Comparison of ENCODE assay signal across 8 cellular contexts in genomic region chrX:129982300-129983246, GRCh38. TPM values are rescaled to one million over a fixed set of nuclear protein-coding genes. Genes with fewer than 3 reads are reported as not detected.
DNase-seq lines count a peak whose midpoint lies in the region; ATAC-seq, FAIRE-seq and TF ChIP-seq lines count a peak whose summit lies in the region.

BCORL1 (plus strand) TSS chrX:129982635; CDS start chrX:130005232, 22,597 bp downstream.

- no peaks in the 10 kb centered on the region for H4K20me1 ChIP-seq in endothelial cell of umbilical vein (replicated peaks; ENCODE audit: control insufficient read depth, extremely low read depth, insufficient read depth, low read length)

- ATAC-seq in GM21515 (IDR thresholded peaks at IDR 0.05; ENCODE audit: unreplicated experiment) = peak; percentile 95

- H3K27me3 ChIP-seq in HUES48 (ENCODE audit: control insufficient read depth, insufficient read depth, low read length) (peaks cover 73% of the 10 kb centered on the region), endothelial cell of umbilical vein (ENCODE audit: control insufficient read depth in 2 of 2, insufficient read depth in 2 of 2, low read length in 2 of 2) (no peaks in the 10 kb centered on the region)

- H3K9me1 ChIP-seq in endothelial cell of umbilical vein (replicated peaks; ENCODE audit: control insufficient read depth, extremely low read depth, insufficient read depth, low read length) = no peaks in the 10 kb centered on the region

- no peak within 1 kb of the TSS for H3K9ac ChIP-seq in HUES48 (ENCODE audit: low read depth, low read length)
- H3K9ac ChIP-seq in endothelial cell of umbilical vein (replicated peaks; ENCODE audit: extremely low read depth, insufficient read depth, low read length) = peak within 1 kb of the TSS; percentile 9

- peak; percentile 86 for DNase-seq in DMS 273 treated with DMSO at 0.1 percent for 48 hours (lab: John Stamatoyannopoulos, UW)
- peak; percentile 91 for DNase-seq in NOMO-1 treated with dmso at 0.1 percent for 144 hours (lab: John Stamatoyannopoulos, UW; ENCODE audit: unreplicated experiment)
- DNase-seq in activated CD8-positive, alpha-beta memory T cell treated with anti-CD3 and anti-CD28 coated beads, Interleukin-2, amount 50 U/mL, for 24 hours (ENCODE audit: extremely low read depth) = peak; percentile 60
- peak; percentile 92 for DNase-seq in endothelial cell of umbilical vein (ENCODE audit: low read depth, low spot score)
- peak; percentile 76 to 84 for DNase-seq in mesothelial cell of epicardium (ENCODE audit: low spot score in 2 of 2, unreplicated experiment in 2 of 2)
- DNase-seq in stimulated activated CD8-positive, alpha-beta memory T cell treated with anti-CD3 and anti-CD28 coated beads, Interleukin-2, amount 100 ng/mL, for 1 hour (ENCODE audit: low read depth in 2 of 2) = peak; percentile 64 to 75

- no peaks in the 10 kb centered on the region for H3K27me3 Mint-ChIP-seq in mesothelial cell of epicardium (ENCODE audit: low read depth)

- TSS peak; percentile 52 for BruUV-seq in endothelial cell of umbilical vein (replicated peaks; lab: Mats Ljungman, UMichigan)

- no peak within 1 kb of the TSS for H3K4me3 Mint-ChIP-seq in mesothelial cell of epicardium

- H3K79me2 ChIP-seq in endothelial cell of umbilical vein (ENCODE audit: control insufficient read depth, insufficient read depth, low read length) = no peaks in the 10 kb centered on the region

- H3K4me2 ChIP-seq in endothelial cell of umbilical vein (ENCODE audit: insufficient read depth, low read length) = peak within 1 kb of the TSS; percentile 78

- H3K9me3 Mint-ChIP-seq in mesothelial cell of epicardium = peaks cover 10% of the 10 kb centered on the region

- H3K27ac Mint-ChIP-seq in mesothelial cell of epicardium = peak within 1 kb of the TSS; percentile 81

- FAIRE-seq in endothelial cell of umbilical vein (lab: Jason Lieb, UNC) = peak; percentile 98

- dilution Hi-C loops in endothelial cell of umbilical vein (cut with MboI; ENCODE audit: extremely low pct_ligation_motif_present, low sequenced_read_pairs) = no loop called here

- POLR2A ChIA-PET in endothelial cell of umbilical vein (lab: Charles Lee) = interaction anchor here (0.6 to 0.7 kb wide), 2 partner anchors 103 to 136 kb away, joined by 3 to 6 read pairs; no protein-coding TSS in a partner anchor

- H3K4me3 ChIP-seq in HUES48 (ENCODE audit: low read depth, low read length) (peak within 1 kb of the TSS; percentile 64), endothelial cell of umbilical vein (replicated peaks in 1 of 3; ENCODE audit: insufficient read depth in 1 of 3, low read depth in 1 of 3, low read length in 3 of 3) (peak within 1 kb of the TSS; percentile 44 to 51 (median 50))

- CTCF ChIA-PET in endothelial cell of umbilical vein (lab: Charles Lee) = interaction anchor here (0.9 to 1.0 kb wide), 2 partner anchors 9 to 42 kb away, joined by 3 read pairs; no protein-coding TSS in a partner anchor

- peak within 1 kb of the TSS; percentile 86 for H2AFZ ChIP-seq in endothelial cell of umbilical vein (ENCODE audit: low read depth, low read length)

- peak; percentile 62 for TF ChIP-seq POLR2A in endothelial cell of umbilical vein (IDR thresholded peaks at IDR 0.05; ENCODE audit: low read depth, low read length)

- no peaks in the 10 kb centered on the region for H3K9me3 ChIP-seq in HUES48 (ENCODE audit: control insufficient read depth, insufficient read depth, low read length)
- H3K9me3 ChIP-seq in endothelial cell of umbilical vein (replicated peaks; ENCODE audit: control insufficient read depth, insufficient read depth, low read length) = no peaks in the 10 kb centered on the region

- H3K4me1 ChIP-seq in HUES48 (ENCODE audit: control insufficient read depth, insufficient read depth, low read length) (peaks cover 5% of the 10 kb centered on the region), endothelial cell of umbilical vein (ENCODE audit: control insufficient read depth, extremely low read depth, insufficient read depth, low read length) (peaks cover 11% of the 10 kb centered on the region)

- H3K4me1 Mint-ChIP-seq in mesothelial cell of epicardium = peaks cover 11% of the 10 kb centered on the region

- H3K27ac ChIP-seq in HUES48 (ENCODE audit: low read depth, low read length) (no peak within 1 kb of the TSS), endothelial cell of umbilical vein (ENCODE audit: insufficient read depth, low read depth, low read length) (no peak within 1 kb of the TSS)

- TF ChIP-seq CTCF in endothelial cell of umbilical vein (IDR thresholded peaks at IDR 0.05; ENCODE audit: extremely low read depth in 1 of 2, insufficient read depth in 1 of 2, low read depth in 1 of 2, low read length in 2 of 2) (no peak), mesothelial cell of epicardium (IDR thresholded peaks at IDR 0.05; ENCODE audit: unreplicated experiment) (no peak)

- H3K36me3 Mint-ChIP-seq in mesothelial cell of epicardium = peaks cover 2% of the 10 kb centered on the region

- intact Hi-C loops in endothelial cell of umbilical vein (cut with micrococcal nuclease) = loop anchor here (1.0 to 5.0 kb wide), 2 partner anchors 50 to 80 kb away; no protein-coding TSS in a partner anchor

- H3K36me3 ChIP-seq in HUES48 (ENCODE audit: control insufficient read depth, insufficient read depth, low read length) = no peaks in the 10 kb centered on the region
- no peaks in the 10 kb centered on the region for H3K36me3 ChIP-seq in endothelial cell of umbilical vein (ENCODE audit: control insufficient read depth in 2 of 2, extremely low read depth in 1 of 2, insufficient read depth in 2 of 2, low read length in 2 of 2)

TF ChIP-seq in endothelial cell of umbilical vein, 7 proteins besides CTCF, POLR2A, EP300 and RAD21:
- TF ChIP-seq EZH2 (IDR thresholded peaks at IDR 0.05; ENCODE audit: borderline replicate concordance, low read depth, low read length, severe bottlenecking) (no peak), FOS (IDR thresholded peaks at IDR 0.05; ENCODE audit: borderline replicate concordance, insufficient read depth, low read length) (no peak)

RNA-seq across cellular contexts. Expression of gene BCORL1, which starts in this region (rescaled TPM):
- total RNA-seq in endothelial cell of umbilical vein (13.1 and 16.7 TPM in 2 replicates), mesothelial cell of epicardium (27.7 to 28.9 TPM (median 28.0 TPM) in 3 replicates)
- 1.8 TPM in 2 replicates for polyA plus RNA-seq in endothelial cell of umbilical vein
- 1.9 TPM in 2 replicates for polyA plus RNA-seq in endothelial cell of umbilical vein (2011; cell fraction: cytosol; rRNA removed)
- polyA plus RNA-seq in endothelial cell of umbilical vein (2011; cell fraction: nucleus; rRNA removed) = 4.4 and 4.6 TPM in 2 replicates
- 7.5 and 8.2 TPM in 2 replicates for polyA plus RNA-seq in endothelial cell of umbilical vein (2012)
- polyA minus RNA-seq in endothelial cell of umbilical vein = 3.4 and 5.6 TPM in 2 replicates
- polyA minus RNA-seq in endothelial cell of umbilical vein (2011; cell fraction: cytosol; rRNA and poly(A)+ RNA removed) = 2.0 TPM
- polyA minus RNA-seq in endothelial cell of umbilical vein (2011; cell fraction: nucleus; rRNA and poly(A)+ RNA removed) = 3.5 and 4.0 TPM in 2 replicates
